In genomic region chr18:36127866-36128845, GRCh38 we compare ENCODE assay signal across 8 cellular contexts. TPM values are rescaled to one million over a fixed set of nuclear protein-coding genes. Genes with fewer than 3 reads are reported as not detected.
DNase-seq lines count a peak whose midpoint lies in the region; ATAC-seq lines count a peak whose summit lies in the region.

No MANE protein-coding gene starts in this region.

- peak overlapping the region; percentile 96 to 100 (median 99) for H3K9ac ChIP-seq in skeletal muscle tissue (ENCODE audit: low read depth in 1 of 3, low read length in 3 of 3)

- peak; percentile 29 for DNase-seq in NCI-H1105 treated with DMSO at 0.1 percent for 48 hours (lab: John Stamatoyannopoulos, UW)
- no peak for DNase-seq in NCI-H1105 (lab: John Stamatoyannopoulos, UW)
- peak; percentile 38 for DNase-seq in M059J (ENCODE audit: low read depth)
- peak; percentile 55 for DNase-seq in iPS-NIHi7 (ENCODE audit: extremely low spot score)
- DNase-seq in SKM-1 treated with dmso at 0.1 percent for 144 hours (lab: John Stamatoyannopoulos, UW; ENCODE audit: unreplicated experiment), result no peak

- peak overlapping the region; percentile 65 for H3K27ac ChIP-seq in angular gyrus (ENCODE audit: low read depth, low read length)
- H3K27ac ChIP-seq in skeletal muscle tissue (ENCODE audit: low read depth, low read length), result no peak overlapping the region

- peaks cover 6 to 18% (median 9%) of the 10 kb centered on the region in 3 donors for H3K36me3 ChIP-seq in skeletal muscle tissue (ENCODE audit: control insufficient read depth in 3 of 3, insufficient read depth in 3 of 3, low read length in 3 of 3)

- H3K4me3 ChIP-seq in skeletal muscle tissue (ENCODE audit: low read length in 3 of 3), result peak overlapping the region; percentile 97 to 99 (median 99)

- no peak for ATAC-seq in HG02610 (IDR thresholded peaks at IDR 0.05; ENCODE audit: unreplicated experiment)

- H3K27me3 ChIP-seq in skeletal muscle tissue (ENCODE audit: control insufficient read depth in 3 of 3, insufficient read depth in 3 of 3, low read length in 3 of 3), result no peaks in the 10 kb centered on the region

- no peaks in the 10 kb centered on the region for H3K9me3 ChIP-seq in skeletal muscle tissue (ENCODE audit: control insufficient read depth in 3 of 3, low read length in 3 of 3)

- H3K4me1 ChIP-seq in skeletal muscle tissue (ENCODE audit: control insufficient read depth in 3 of 3, insufficient read depth in 3 of 3, low read length in 3 of 3), result peaks cover 13 to 26% (median 14%) of the 10 kb centered on the region in 3 donors

RNA-seq across cellular contexts. Expression of gene SLC39A6, which starts 1.0 kb away (rescaled TPM):
- 80.1 and 101 TPM in 2 replicates for total RNA-seq in M059J (2014; rRNA removed; shearing (Covaris generic))
- 35.5 TPM for total RNA-seq in skeletal muscle tissue

RNA-seq across cellular contexts. Expression of gene ELP2, which starts 1.5 kb away (rescaled TPM):
- total RNA-seq in M059J (2014; rRNA removed; shearing (Covaris generic)), result 58.1 and 63.9 TPM in 2 replicates
- 156 TPM for total RNA-seq in skeletal muscle tissue

RNA-seq across cellular contexts. Expression of gene MOCOS, which starts 59.1 kb away (rescaled TPM):
- 3.2 and 10.2 TPM in 2 replicates for total RNA-seq in M059J (2014; rRNA removed; shearing (Covaris generic))
- total RNA-seq in skeletal muscle tissue, result 0.52 TPM

Comparison
In these comparisons a context has a peak if more than half of its experiments do, and no peak if none do; other contexts are left out.
1. DNase-seq: peak in NCI-H1105 treated with DMSO at 0.1 percent for 48 hours (single experiment), M059J (single experiment) and iPS-NIHi7 (single experiment); none in NCI-H1105 (single experiment) and SKM-1 treated with dmso at 0.1 percent for 144 hours (single experiment).